In the genomic region with DNA sequence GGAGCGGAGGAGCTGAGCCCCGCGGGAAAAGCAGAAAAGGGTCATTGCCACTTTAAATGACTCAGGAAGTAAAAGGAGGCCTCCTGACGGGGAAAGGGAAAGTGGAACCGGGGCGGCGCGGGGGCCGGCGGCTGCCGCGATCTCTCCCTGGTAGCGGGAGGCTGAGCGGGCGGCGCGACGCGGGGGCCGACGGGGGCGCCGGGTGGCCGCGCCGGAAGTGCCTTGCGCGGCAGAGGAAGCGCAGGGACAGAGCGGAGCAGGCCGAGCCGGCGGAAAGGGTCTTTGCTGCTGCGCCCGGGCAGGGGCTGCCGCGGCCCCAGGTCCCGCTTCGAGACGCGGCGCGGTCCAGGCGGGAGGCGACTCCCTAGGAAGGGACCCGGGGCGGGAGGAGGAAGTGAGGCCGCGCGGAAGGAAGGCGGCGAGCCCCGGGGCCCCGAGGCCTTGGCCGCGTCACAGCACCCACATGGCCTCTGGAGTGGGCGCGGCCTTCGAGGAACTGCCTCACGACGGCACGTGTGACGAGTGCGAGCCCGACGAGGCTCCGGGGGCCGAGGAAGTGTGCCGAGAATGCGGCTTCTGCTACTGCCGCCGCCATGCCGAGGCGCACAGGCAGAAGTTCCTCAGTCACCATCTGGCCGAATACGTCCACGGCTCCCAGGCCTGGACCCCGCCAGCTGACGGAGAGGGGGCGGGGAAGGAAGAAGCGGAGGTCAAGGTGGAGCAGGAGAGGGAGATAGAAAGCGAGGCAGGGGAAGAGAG, we compare ENCODE assay signal across 2 cellular contexts.
A peak's percentile ranks its signal among the peaks of the same experiment; 100 is the strongest.
TF ChIP-seq lines count a peak whose summit lies in the region.

A gene with protein sequence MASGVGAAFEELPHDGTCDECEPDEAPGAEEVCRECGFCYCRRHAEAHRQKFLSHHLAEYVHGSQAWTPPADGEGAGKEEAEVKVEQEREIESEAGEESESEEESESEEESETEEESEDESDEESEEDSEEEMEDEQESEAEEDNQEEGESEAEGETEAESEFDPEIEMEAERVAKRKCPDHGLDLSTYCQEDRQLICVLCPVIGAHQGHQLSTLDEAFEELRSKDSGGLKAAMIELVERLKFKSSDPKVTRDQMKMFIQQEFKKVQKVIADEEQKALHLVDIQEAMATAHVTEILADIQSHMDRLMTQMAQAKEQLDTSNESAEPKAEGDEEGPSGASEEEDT (plus strand): TSS at position 127 of the 759 bp plus-strand sequence. CDS start 337 bp downstream, at position 464.

TF ChIP-seq in GM23338, 12 proteins besides CTCF, POLR2A, EP300 and RAD21:
- TF ChIP-seq, protein P1, sequence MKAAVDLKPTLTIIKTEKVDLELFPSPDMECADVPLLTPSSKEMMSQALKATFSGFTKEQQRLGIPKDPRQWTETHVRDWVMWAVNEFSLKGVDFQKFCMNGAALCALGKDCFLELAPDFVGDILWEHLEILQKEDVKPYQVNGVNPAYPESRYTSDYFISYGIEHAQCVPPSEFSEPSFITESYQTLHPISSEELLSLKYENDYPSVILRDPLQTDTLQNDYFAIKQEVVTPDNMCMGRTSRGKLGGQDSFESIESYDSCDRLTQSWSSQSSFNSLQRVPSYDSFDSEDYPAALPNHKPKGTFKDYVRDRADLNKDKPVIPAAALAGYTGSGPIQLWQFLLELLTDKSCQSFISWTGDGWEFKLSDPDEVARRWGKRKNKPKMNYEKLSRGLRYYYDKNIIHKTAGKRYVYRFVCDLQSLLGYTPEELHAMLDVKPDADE (IDR thresholded peaks at IDR 0.05): 0 out of 2 replicates have a peak, but pooled peaks have one; percentile 26
- TF ChIP-seq CREB1 (CRISPR knock-in tag; IDR thresholded peaks at IDR 0.05; ENCODE audit: low read depth): peak; percentile 81
- TF ChIP-seq, protein P2, sequence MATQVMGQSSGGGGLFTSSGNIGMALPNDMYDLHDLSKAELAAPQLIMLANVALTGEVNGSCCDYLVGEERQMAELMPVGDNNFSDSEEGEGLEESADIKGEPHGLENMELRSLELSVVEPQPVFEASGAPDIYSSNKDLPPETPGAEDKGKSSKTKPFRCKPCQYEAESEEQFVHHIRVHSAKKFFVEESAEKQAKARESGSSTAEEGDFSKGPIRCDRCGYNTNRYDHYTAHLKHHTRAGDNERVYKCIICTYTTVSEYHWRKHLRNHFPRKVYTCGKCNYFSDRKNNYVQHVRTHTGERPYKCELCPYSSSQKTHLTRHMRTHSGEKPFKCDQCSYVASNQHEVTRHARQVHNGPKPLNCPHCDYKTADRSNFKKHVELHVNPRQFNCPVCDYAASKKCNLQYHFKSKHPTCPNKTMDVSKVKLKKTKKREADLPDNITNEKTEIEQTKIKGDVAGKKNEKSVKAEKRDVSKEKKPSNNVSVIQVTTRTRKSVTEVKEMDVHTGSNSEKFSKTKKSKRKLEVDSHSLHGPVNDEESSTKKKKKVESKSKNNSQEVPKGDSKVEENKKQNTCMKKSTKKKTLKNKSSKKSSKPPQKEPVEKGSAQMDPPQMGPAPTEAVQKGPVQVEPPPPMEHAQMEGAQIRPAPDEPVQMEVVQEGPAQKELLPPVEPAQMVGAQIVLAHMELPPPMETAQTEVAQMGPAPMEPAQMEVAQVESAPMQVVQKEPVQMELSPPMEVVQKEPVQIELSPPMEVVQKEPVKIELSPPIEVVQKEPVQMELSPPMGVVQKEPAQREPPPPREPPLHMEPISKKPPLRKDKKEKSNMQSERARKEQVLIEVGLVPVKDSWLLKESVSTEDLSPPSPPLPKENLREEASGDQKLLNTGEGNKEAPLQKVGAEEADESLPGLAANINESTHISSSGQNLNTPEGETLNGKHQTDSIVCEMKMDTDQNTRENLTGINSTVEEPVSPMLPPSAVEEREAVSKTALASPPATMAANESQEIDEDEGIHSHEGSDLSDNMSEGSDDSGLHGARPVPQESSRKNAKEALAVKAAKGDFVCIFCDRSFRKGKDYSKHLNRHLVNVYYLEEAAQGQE (IDR thresholded peaks at IDR 0.05; ENCODE audit: unreplicated experiment): peak; percentile 7
- TF ChIP-seq ZNF114 (CRISPR knock-in tag; IDR thresholded peaks at IDR 0.05): no peak
- peak; percentile 49 for TF ChIP-seq POLR2AphosphoS5 (IDR thresholded peaks at IDR 0.05; ENCODE audit: low read depth)

TF ChIP-seq in SK-N-SH, 30 proteins besides CTCF, POLR2A, EP300 and RAD21 (continued from another document):
- TF ChIP-seq ELF1 (IDR thresholded peaks at IDR 0.05): 0 out of 2 replicates have a peak, but pooled peaks have one; percentile 49
- peak; percentile 56 for TF ChIP-seq CHD2 (IDR thresholded peaks at IDR 0.05; ENCODE audit: low read length, partially characterized antibody)
- TF ChIP-seq RFX5 (IDR thresholded peaks at IDR 0.05; ENCODE audit: low read length): no peak
- no peak for TF ChIP-seq GATA2 (CRISPR knock-in tag; IDR thresholded peaks at IDR 0.05)
- TF ChIP-seq SIN3A (IDR thresholded peaks at IDR 0.05; ENCODE audit: borderline replicate concordance, low read depth, low read length): 0 out of 2 replicates have a peak, but pooled peaks have one; percentile 43
- TF ChIP-seq, protein P3, sequence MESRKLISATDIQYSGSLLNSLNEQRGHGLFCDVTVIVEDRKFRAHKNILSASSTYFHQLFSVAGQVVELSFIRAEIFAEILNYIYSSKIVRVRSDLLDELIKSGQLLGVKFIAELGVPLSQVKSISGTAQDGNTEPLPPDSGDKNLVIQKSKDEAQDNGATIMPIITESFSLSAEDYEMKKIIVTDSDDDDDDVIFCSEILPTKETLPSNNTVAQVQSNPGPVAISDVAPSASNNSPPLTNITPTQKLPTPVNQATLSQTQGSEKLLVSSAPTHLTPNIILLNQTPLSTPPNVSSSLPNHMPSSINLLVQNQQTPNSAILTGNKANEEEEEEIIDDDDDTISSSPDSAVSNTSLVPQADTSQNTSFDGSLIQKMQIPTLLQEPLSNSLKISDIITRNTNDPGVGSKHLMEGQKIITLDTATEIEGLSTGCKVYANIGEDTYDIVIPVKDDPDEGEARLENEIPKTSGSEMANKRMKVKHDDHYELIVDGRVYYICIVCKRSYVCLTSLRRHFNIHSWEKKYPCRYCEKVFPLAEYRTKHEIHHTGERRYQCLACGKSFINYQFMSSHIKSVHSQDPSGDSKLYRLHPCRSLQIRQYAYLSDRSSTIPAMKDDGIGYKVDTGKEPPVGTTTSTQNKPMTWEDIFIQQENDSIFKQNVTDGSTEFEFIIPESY (IDR thresholded peaks at IDR 0.05; ENCODE audit: borderline replicate concordance, low read depth): 0 out of 2 replicates have a peak, but pooled peaks have one; percentile 45
- TF ChIP-seq, protein P4, sequence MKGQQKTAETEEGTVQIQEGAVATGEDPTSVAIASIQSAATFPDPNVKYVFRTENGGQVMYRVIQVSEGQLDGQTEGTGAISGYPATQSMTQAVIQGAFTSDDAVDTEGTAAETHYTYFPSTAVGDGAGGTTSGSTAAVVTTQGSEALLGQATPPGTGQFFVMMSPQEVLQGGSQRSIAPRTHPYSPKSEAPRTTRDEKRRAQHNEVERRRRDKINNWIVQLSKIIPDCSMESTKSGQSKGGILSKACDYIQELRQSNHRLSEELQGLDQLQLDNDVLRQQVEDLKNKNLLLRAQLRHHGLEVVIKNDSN (IDR thresholded peaks at IDR 0.05; ENCODE audit: borderline replicate concordance, low read depth): peak; percentile 60; the same call in 1 of the 2 replicates
- no peak for TF ChIP-seq FOXM1 (IDR thresholded peaks at IDR 0.05; ENCODE audit: low read depth)
- no peak for TF ChIP-seq FOXJ3 (CRISPR knock-in tag; IDR thresholded peaks at IDR 0.05)
- TF ChIP-seq NFIC (IDR thresholded peaks at IDR 0.05; ENCODE audit: borderline replicate concordance): no peak
- TF ChIP-seq NRF1 (IDR thresholded peaks at IDR 0.05; ENCODE audit: low read depth, low read length): 0 out of 2 replicates have a peak, but pooled peaks have one; percentile 23
- no peak for TF ChIP-seq RXRA (IDR thresholded peaks at IDR 0.05; ENCODE audit: borderline replicate concordance, low read depth)
- peak; percentile 31; the same call in 1 of the 2 replicates for TF ChIP-seq TAF1 (IDR thresholded peaks at IDR 0.05; ENCODE audit: borderline replicate concordance, low read depth, low read length)
- TF ChIP-seq YY1 (IDR thresholded peaks at IDR 0.05; ENCODE audit: low read depth): no peak
- TF ChIP-seq TEAD4 (IDR thresholded peaks at IDR 0.05; ENCODE audit: borderline replicate concordance, insufficient read depth): no peak
- 0 out of 2 replicates have a peak, but pooled peaks have one; percentile 6 for TF ChIP-seq FOSL2 (IDR thresholded peaks at IDR 0.05; ENCODE audit: borderline replicate concordance, low read depth)
- TF ChIP-seq TCF12 (IDR thresholded peaks at IDR 0.05): no peak
- TF ChIP-seq MXI1 (IDR thresholded peaks at IDR 0.05; ENCODE audit: low read depth, low read length): peak; percentile 49; the same call in 1 of the 2 replicates
- TF ChIP-seq, protein P2 (IDR thresholded peaks at IDR 0.05; ENCODE audit: low read depth, low read length): no peak; the same call in 1 of the 2 replicates
- TF ChIP-seq GABPA (IDR thresholded peaks at IDR 0.05; ENCODE audit: low read depth): peak; percentile 88
- TF ChIP-seq EZH2phosphoT487 (IDR thresholded peaks at IDR 0.05; ENCODE audit: borderline replicate concordance, low read depth): no peak
- TF ChIP-seq, protein P5, sequence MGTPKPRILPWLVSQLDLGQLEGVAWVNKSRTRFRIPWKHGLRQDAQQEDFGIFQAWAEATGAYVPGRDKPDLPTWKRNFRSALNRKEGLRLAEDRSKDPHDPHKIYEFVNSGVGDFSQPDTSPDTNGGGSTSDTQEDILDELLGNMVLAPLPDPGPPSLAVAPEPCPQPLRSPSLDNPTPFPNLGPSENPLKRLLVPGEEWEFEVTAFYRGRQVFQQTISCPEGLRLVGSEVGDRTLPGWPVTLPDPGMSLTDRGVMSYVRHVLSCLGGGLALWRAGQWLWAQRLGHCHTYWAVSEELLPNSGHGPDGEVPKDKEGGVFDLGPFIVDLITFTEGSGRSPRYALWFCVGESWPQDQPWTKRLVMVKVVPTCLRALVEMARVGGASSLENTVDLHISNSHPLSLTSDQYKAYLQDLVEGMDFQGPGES (IDR thresholded peaks at IDR 0.05; ENCODE audit: low read depth, low read length): no peak
- TF ChIP-seq, protein P6, sequence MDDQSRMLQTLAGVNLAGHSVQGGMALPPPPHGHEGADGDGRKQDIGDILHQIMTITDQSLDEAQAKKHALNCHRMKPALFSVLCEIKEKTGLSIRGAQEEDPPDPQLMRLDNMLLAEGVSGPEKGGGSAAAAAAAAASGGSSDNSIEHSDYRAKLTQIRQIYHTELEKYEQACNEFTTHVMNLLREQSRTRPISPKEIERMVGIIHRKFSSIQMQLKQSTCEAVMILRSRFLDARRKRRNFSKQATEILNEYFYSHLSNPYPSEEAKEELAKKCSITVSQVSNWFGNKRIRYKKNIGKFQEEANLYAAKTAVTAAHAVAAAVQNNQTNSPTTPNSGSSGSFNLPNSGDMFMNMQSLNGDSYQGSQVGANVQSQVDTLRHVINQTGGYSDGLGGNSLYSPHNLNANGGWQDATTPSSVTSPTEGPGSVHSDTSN (IDR thresholded peaks at IDR 0.05): 0 out of 2 replicates have a peak, but pooled peaks have one; percentile 10
- TF ChIP-seq SMC3 (IDR thresholded peaks at IDR 0.05; ENCODE audit: low read depth, low read length): no peak
- no peak for TF ChIP-seq RCOR1 (IDR thresholded peaks at IDR 0.05; ENCODE audit: low read length)
